In the genomic region with DNA sequence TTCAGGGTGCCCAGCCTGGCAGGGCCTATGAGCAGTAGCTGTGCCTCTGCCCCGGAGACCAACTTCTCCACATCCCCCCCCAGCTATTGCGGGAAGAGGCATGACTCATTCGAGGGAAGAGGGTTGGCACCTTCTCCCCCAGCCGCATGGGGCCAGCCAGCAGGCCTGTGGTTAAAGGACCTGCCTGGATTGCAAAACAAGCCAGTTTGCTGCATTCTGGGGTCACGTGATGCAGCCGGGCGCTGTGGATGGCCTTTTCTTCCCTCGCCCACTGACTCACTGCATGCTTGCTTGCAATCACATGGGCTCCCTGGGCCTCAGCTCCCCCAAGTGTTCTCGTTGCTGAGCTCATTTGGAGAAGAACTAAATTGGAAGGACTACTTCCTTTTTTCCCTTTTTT, we compare ENCODE assay signal across 8 cellular contexts.
DNase-seq lines count a peak whose midpoint lies in the region; ATAC-seq and TF ChIP-seq lines count a peak whose summit lies in the region.

No MANE protein-coding gene starts in this region.

- no peak overlapping the region for H3K9ac ChIP-seq in mammary epithelial cell (ENCODE audit: insufficient read depth, low read length)

- H3K27me3 ChIP-seq in Caco-2 (replicated peaks; ENCODE audit: control insufficient read depth, insufficient read depth, low read length) (0 out of 2 replicates have a peak, but pooled peaks cover 1% of the 10 kb centered on the region), mammary epithelial cell (ENCODE audit: insufficient read depth, low read length) (no peaks in the 10 kb centered on the region)

- H3K36me3 Mint-ChIP-seq in Caco-2 (ENCODE audit: insufficient read depth, unreplicated experiment): no peaks in the 10 kb centered on the region

- 4% methylated on average over 6 of the region's 9 CpGs for WGBS in mammary epithelial cell (ENCODE audit: low coverage, missing lambda C conversion rate)

- H3K27me3 Mint-ChIP-seq in Caco-2 (ENCODE audit: insufficient read depth, unreplicated experiment): peaks cover 4% of the 10 kb centered on the region

- no peaks in the 10 kb centered on the region for H3K4me1 Mint-ChIP-seq in Caco-2 (ENCODE audit: low read depth, unreplicated experiment)

- no peaks in the 10 kb centered on the region for H3K9me3 Mint-ChIP-seq in Caco-2 (ENCODE audit: unreplicated experiment)

- CTCF ChIA-PET in Caco-2 (lab: Charles Lee): interaction anchor here (0.7 kb wide), 1 partner anchor 77 kb away, joined by 3 read pairs; no protein-coding TSS in a partner anchor
- CTCF ChIA-PET in mammary epithelial cell (lab: Charles Lee; ENCODE audit: low non-redundant PET): interaction anchor here (0.6 kb wide), 2 partner anchors 255 to 1194 kb away, joined by 3 to 4 read pairs; no protein-coding TSS in a partner anchor

- ATAC-seq in left colon: peak; percentile 34
- no peak for ATAC-seq in GM21423 (IDR thresholded peaks at IDR 0.05; ENCODE audit: unreplicated experiment)
- ATAC-seq in HG02885 (IDR thresholded peaks at IDR 0.05; ENCODE audit: poor library complexity, unreplicated experiment): no peak

- H3K79me2 ChIP-seq in mammary epithelial cell (ENCODE audit: insufficient read depth, low read length): no peaks in the 10 kb centered on the region

- no peak overlapping the region for H2AFZ ChIP-seq in mammary epithelial cell (ENCODE audit: low read depth, low read length)

- in situ Hi-C loops in mammary epithelial cell (cut with MboI; ENCODE audit: low sequenced_read_pairs in 2 of 2): no loop called here

- H3K4me3 ChIP-seq in Caco-2 (ENCODE audit: low read depth, low read length) (no peak overlapping the region), mammary epithelial cell (replicated peaks in 1 of 3; ENCODE audit: insufficient read depth in 1 of 3, low read depth in 2 of 3, low read length in 3 of 3) (no peak overlapping the region)

- dilution Hi-C loops in mammary epithelial cell (cut with HindIII; ENCODE audit: low sequenced_read_pairs): no loop called here

- POLR2A ChIA-PET in Caco-2 (lab: Charles Lee): no interaction called here

- intact Hi-C loops in Caco-2 (cut with micrococcal nuclease; ENCODE audit: unreplicated experiment): no loop called here
- intact Hi-C loops in mammary epithelial cell (cut with micrococcal nuclease): loop anchor here (1.0 to 5.0 kb wide), 2 partner anchors 61 to 240 kb away; no protein-coding TSS in a partner anchor
- intact Hi-C loops in left colon (cut with DNase I, micrococcal nuclease): no loop called here

- DNase-seq in Caco-2: peak; percentile 61 to 76
- DNase-seq in NCI-H446 treated with DMSO at 0.1 percent for 48 hours (lab: John Stamatoyannopoulos, UW): peak; percentile 91
- DNase-seq in mammary epithelial cell: peak; percentile 99
- DNase-seq in left colon: peak; percentile 50 to 76
- DNase-seq in substantia nigra (lab: John Stamatoyannopoulos, UW): peak in 46 of 49 donors; percentile 5 to 87 (median 58)
- no peak for DNase-seq in cortex of kidney (lab: John Stamatoyannopoulos, UW)

- H3K4me2 ChIP-seq in mammary epithelial cell (ENCODE audit: insufficient read depth, low read depth, low read length): peak overlapping the region; percentile 19

- BruUV-seq in Caco-2 (replicated peaks; lab: Mats Ljungman, UMichigan) (no TSS peak), mammary epithelial cell (replicated peaks; lab: Mats Ljungman, UMichigan) (no TSS peak)

- no peaks in the 10 kb centered on the region for H4K20me1 ChIP-seq in mammary epithelial cell (ENCODE audit: insufficient read depth, low read length)

- TF ChIP-seq CTCF in Caco-2 (IDR thresholded peaks at IDR 0.05; ENCODE audit: insufficient read depth in 1 of 2, low read depth in 1 of 2, low read length in 1 of 2, severe bottlenecking in 1 of 2, unreplicated experiment in 1 of 2) (no peak), mammary epithelial cell (conservative IDR thresholded peaks at IDR 0.05 in 1 of 2, IDR thresholded peaks at IDR 0.05 in 1 of 2; ENCODE audit: extremely low read depth in 1 of 2, insufficient read depth in 1 of 2, low read depth in 1 of 2, low read length in 2 of 2) (peak in 1 of 2 donors; percentile 36)

- H3K4me3 Mint-ChIP-seq in Caco-2 (ENCODE audit: unreplicated experiment): no peak overlapping the region

- H3K36me3 ChIP-seq in Caco-2 (ENCODE audit: control insufficient read depth, insufficient read depth, low read length) (no peaks in the 10 kb centered on the region), mammary epithelial cell (ENCODE audit: insufficient read depth, low read length) (no peaks in the 10 kb centered on the region)

- no peak overlapping the region for H3K27ac Mint-ChIP-seq in Caco-2 (ENCODE audit: unreplicated experiment)

- no peaks in the 10 kb centered on the region for H3K9me3 ChIP-seq in Caco-2
- H3K9me3 ChIP-seq in mammary epithelial cell (replicated peaks; ENCODE audit: insufficient read depth, low read length): no peaks in the 10 kb centered on the region

- H3K4me1 ChIP-seq in Caco-2 (no peaks in the 10 kb centered on the region), mammary epithelial cell (ENCODE audit: insufficient read depth, low read length) (peaks cover 22% of the 10 kb centered on the region)

- H3K27ac ChIP-seq in mammary epithelial cell (ENCODE audit: insufficient read depth, low read depth, low read length) (peak overlapping the region; percentile 45), substantia nigra (ENCODE audit: low read depth, low read length, poor library complexity, severe bottlenecking) (no peak overlapping the region)
